Comparison of ENCODE assay signal across 12 cellular contexts in the genomic region with DNA sequence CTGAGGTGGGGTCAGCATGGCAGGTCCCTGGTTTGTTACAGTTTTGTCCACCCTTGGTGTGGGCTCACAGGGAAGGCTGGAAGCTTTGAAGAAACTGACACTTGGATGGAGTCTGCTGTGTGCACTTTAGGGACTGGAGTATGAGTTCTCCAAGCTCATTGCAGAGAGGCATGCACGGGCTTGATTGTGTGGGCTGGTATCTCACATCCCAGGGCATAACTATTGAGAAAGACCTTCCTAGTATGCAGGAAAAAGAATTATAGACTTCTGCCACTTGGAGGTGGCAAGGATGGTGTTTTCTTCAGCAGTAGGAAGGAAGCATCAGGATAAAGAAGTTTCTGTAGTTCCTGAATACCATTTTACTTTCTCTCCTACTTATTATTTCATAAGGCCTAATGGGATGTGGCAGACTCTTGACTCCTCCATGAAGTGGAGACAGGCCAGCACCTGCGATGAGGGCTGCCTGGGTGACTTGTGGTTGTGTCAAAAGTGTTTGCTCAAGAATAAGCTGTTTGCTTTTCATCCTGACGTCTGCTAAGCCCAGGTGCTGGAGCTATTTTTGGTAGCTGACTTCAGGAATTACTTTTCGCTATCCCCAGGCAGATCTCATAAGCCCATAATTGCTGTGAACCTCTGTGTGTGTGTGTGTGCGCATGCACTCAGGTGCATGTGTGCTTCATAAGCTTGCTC.
DNase-seq lines count a peak whose midpoint lies in the region; ATAC-seq, FAIRE-seq and TF ChIP-seq lines count a peak whose summit lies in the region.
"Had no signal": no experiment of that assay in that cellular context is flagged by ENCODE, and none has a peak within 500 bp of the region (broad histone marks: within the 10 kb centered on the region; RNA-seq: fewer than 3 reads in every experiment).

No MANE protein-coding gene starts in this region.

- no peak overlapping the region for H3K4me3 Mint-ChIP-seq in Caco-2 (ENCODE audit: unreplicated experiment)
- H3K4me3 Mint-ChIP-seq: activated T-cell treated with anti-CD3 and anti-CD28 coated beads, Interleukin-2, amount 50 U/mL, for 24 hours had no signal

- intact Hi-C loops in Caco-2 (cut with micrococcal nuclease; ENCODE audit: unreplicated experiment) = loop anchor here (1.0 to 2.0 kb wide), 2 partner anchors 8 to 769 kb away; no protein-coding TSS in a partner anchor

- no peak for ATAC-seq in HG02938 (IDR thresholded peaks at IDR 0.05; ENCODE audit: unreplicated experiment)

- no peaks in the 10 kb centered on the region for H3K36me3 Mint-ChIP-seq in Caco-2 (ENCODE audit: insufficient read depth, unreplicated experiment)

- POLR2A ChIA-PET in Caco-2 (lab: Charles Lee) = interaction anchor here (0.5 kb wide), 1 partner anchor 33 kb away, joined by 3 read pairs; no protein-coding TSS in a partner anchor

- H3K27ac Mint-ChIP-seq in Caco-2 (ENCODE audit: unreplicated experiment) = no peak overlapping the region
- H3K27ac Mint-ChIP-seq: activated T-cell treated with anti-CD3 and anti-CD28 coated beads, Interleukin-2, amount 50 U/mL, for 24 hours had no signal

- H3K9me3 ChIP-seq in Caco-2 = no peaks in the 10 kb centered on the region
- H3K9me3 ChIP-seq: SJSA1 had no signal

- BruUV-seq in Caco-2 (replicated peaks; lab: Mats Ljungman, UMichigan) = no TSS peak

- peak; percentile 97 for FAIRE-seq in islet of Langerhans (lab: Jason Lieb, UNC)

- DNase-seq in Caco-2 (peak; percentile 58 to 66), NCI-H146 (lab: John Stamatoyannopoulos, UW) (peak; percentile 95), NCI-H774 (lab: John Stamatoyannopoulos, UW) (peak; percentile 87), GF-D8 (lab: John Stamatoyannopoulos, UW) (no peak), glomerular visceral epithelial cell (ENCODE audit: extremely low spot score) (no peak), dermis blood vessel endothelial cell (no peak)
- DNase-seq: activated CD4-positive, CD25-positive, alpha-beta regulatory T cell; activated T-cell treated with anti-CD3 and anti-CD28 coated beads, Interleukin-2, amount 50 U/mL, for 24 hours; MV-4-11 had no signal

- TF ChIP-seq CTCF in Caco-2 (IDR thresholded peaks at IDR 0.05; ENCODE audit: insufficient read depth in 1 of 2, low read depth in 1 of 2, low read length in 1 of 2, severe bottlenecking in 1 of 2, unreplicated experiment in 1 of 2) = no peak

- H3K36me3 ChIP-seq in Caco-2 (ENCODE audit: control insufficient read depth, insufficient read depth, low read length) = no peaks in the 10 kb centered on the region
- H3K36me3 ChIP-seq: SJSA1 had no signal

- H3K4me1 ChIP-seq in Caco-2 = peaks cover 4% of the 10 kb centered on the region; the same call in 1 of the 2 replicates

- no peaks in the 10 kb centered on the region for H3K9me3 Mint-ChIP-seq in Caco-2 (ENCODE audit: unreplicated experiment)

- no peaks in the 10 kb centered on the region for H3K27me3 Mint-ChIP-seq in Caco-2 (ENCODE audit: insufficient read depth, unreplicated experiment)
- H3K27me3 Mint-ChIP-seq: activated T-cell treated with anti-CD3 and anti-CD28 coated beads, Interleukin-2, amount 50 U/mL, for 24 hours had no signal

- no peaks in the 10 kb centered on the region for H3K27me3 ChIP-seq in Caco-2 (replicated peaks; ENCODE audit: control insufficient read depth, insufficient read depth, low read length)
- H3K27me3 ChIP-seq: SJSA1 had no signal

- CTCF ChIA-PET in Caco-2 (lab: Charles Lee) = interaction anchor here (0.7 to 2.7 kb wide), 6 partner anchors 10 to 776 kb away, joined by 3 to 11 read pairs (median 3); no protein-coding TSS in a partner anchor

- H3K4me1 Mint-ChIP-seq in Caco-2 (ENCODE audit: low read depth, unreplicated experiment) = no peaks in the 10 kb centered on the region

- H3K4me3 ChIP-seq in Caco-2 (ENCODE audit: low read depth, low read length) = no peak overlapping the region
- H3K4me3 ChIP-seq: SJSA1 had no signal

Comparison
In these comparisons a context has a peak if more than half of its experiments do, and no peak if none do; other contexts are left out.
1. DNase-seq: peak in Caco-2 (2 of 2), NCI-H146 (single experiment) and NCI-H774 (single experiment); none in GF-D8 (single experiment), glomerular visceral epithelial cell (single experiment) and dermis blood vessel endothelial cell (single experiment).